In genomic region chr5:57845025-57845424, GRCh38 we compare ENCODE assay signal across 20 cellular contexts.
DNase-seq lines count a peak whose midpoint lies in the region; ATAC-seq and TF ChIP-seq lines count a peak whose summit lies in the region.
"Had no signal": no experiment of that assay in that cellular context is flagged by ENCODE, and none has a peak within 500 bp of the region (broad histone marks: within the 10 kb centered on the region; RNA-seq: fewer than 3 reads in every experiment).

No MANE protein-coding gene starts in this region.

- H3K36me3 Mint-ChIP-seq in endothelial cell (ENCODE audit: low read depth, unreplicated experiment) = no peaks in the 10 kb centered on the region
- H3K36me3 Mint-ChIP-seq: CD4-positive, CD25-positive, alpha-beta regulatory T cell had no signal

- H3K4me3 Mint-ChIP-seq in endothelial cell (ENCODE audit: unreplicated experiment) = no peak overlapping the region
- H3K4me3 Mint-ChIP-seq: CD4-positive, CD25-positive, alpha-beta regulatory T cell had no signal

- H3K27ac ChIP-seq in left ventricle myocardium inferior (replicated peaks) = peak overlapping the region; percentile 64
- no peak overlapping the region for H3K27ac ChIP-seq in lower lobe of right lung
- no peak overlapping the region for H3K27ac ChIP-seq in upper lobe of right lung
- H3K27ac ChIP-seq: GM23248, KMS-11, Peyer's patch, SK-N-MC had no signal

- no peaks in the 10 kb centered on the region for H3K36me3 ChIP-seq in left ventricle myocardium inferior
- H3K36me3 ChIP-seq in lower lobe of right lung = no peaks in the 10 kb centered on the region
- H3K36me3 ChIP-seq in upper lobe of right lung = no peaks in the 10 kb centered on the region
- H3K36me3 ChIP-seq: BE2C, Peyer's patch had no signal

- no peak for TF ChIP-seq CTCF in left ventricle myocardium inferior (IDR thresholded peaks at IDR 0.05; ENCODE audit: borderline replicate concordance)
- no peak for TF ChIP-seq CTCF in endothelial cell (IDR thresholded peaks at IDR 0.05; ENCODE audit: unreplicated experiment)
- TF ChIP-seq CTCF in lower lobe of right lung (IDR thresholded peaks at IDR 0.05) = no peak
- TF ChIP-seq CTCF in upper lobe of right lung (IDR thresholded peaks at IDR 0.05) = no peak

- H3K4me1 ChIP-seq in left ventricle myocardium inferior = peaks cover 41% of the 10 kb centered on the region
- peaks cover 8% of the 10 kb centered on the region for H3K4me1 ChIP-seq in lower lobe of right lung
- H3K4me1 ChIP-seq in upper lobe of right lung = peaks cover 9% of the 10 kb centered on the region
- H3K4me1 ChIP-seq: BE2C, Peyer's patch had no signal

- peaks cover 2% of the 10 kb centered on the region for H3K27me3 Mint-ChIP-seq in endothelial cell (ENCODE audit: unreplicated experiment)

- no peak for ATAC-seq in Right ventricle myocardium superior (ENCODE audit: poor library complexity)
- ATAC-seq in lower lobe of right lung = peak; percentile 47 to 53
- peak; percentile 41 for ATAC-seq in upper lobe of right lung
- no peak for ATAC-seq in GM21360 (IDR thresholded peaks at IDR 0.05; ENCODE audit: unreplicated experiment)
- ATAC-seq: HepG2 had no signal

- peaks cover 34% of the 10 kb centered on the region for H3K4me1 Mint-ChIP-seq in endothelial cell (ENCODE audit: unreplicated experiment)
- H3K4me1 Mint-ChIP-seq: CD4-positive, CD25-positive, alpha-beta regulatory T cell had no signal

- H3K4me3 ChIP-seq in left ventricle myocardium inferior = no peak overlapping the region
- H3K4me3 ChIP-seq in lower lobe of right lung = no peak overlapping the region
- no peak overlapping the region for H3K4me3 ChIP-seq in upper lobe of right lung
- H3K4me3 ChIP-seq: GM23248, Peyer's patch, SK-N-MC had no signal

- DNase-seq in left ventricle myocardium inferior (no peak), Right ventricle myocardium superior (no peak), endothelial cell (ENCODE audit: low spot score) (no peak), lower lobe of right lung (no peak), upper lobe of right lung (no peak), glomerular visceral epithelial cell (ENCODE audit: extremely low spot score) (no peak), D341Med (ENCODE audit: low spot score) (no peak)
- DNase-seq: BE2C; CD4-positive, CD25-positive, alpha-beta regulatory T cell; EL; GM23248; NCI-H1417; NCI-H187 treated with DMSO at 0.1 percent for 48 hours; NCI-H226; NCI-H524 treated with DMSO at 0.1 percent for 48 hours; Peyer's patch had no signal

- intact Hi-C loops in left ventricle myocardium inferior (cut with micrococcal nuclease) (no loop called here), Right ventricle myocardium superior (cut with DNase I) (no loop called here), lower lobe of right lung (cut with DNase I) (no loop called here), upper lobe of right lung (cut with DNase I) (no loop called here)

- H3K9me3 ChIP-seq in left ventricle myocardium inferior (replicated peaks) = no peaks in the 10 kb centered on the region
- no peaks in the 10 kb centered on the region for H3K9me3 ChIP-seq in lower lobe of right lung
- H3K9me3 ChIP-seq in upper lobe of right lung = no peaks in the 10 kb centered on the region
- H3K9me3 ChIP-seq: BE2C, Peyer's patch had no signal

- no peaks in the 10 kb centered on the region for H3K9me3 Mint-ChIP-seq in endothelial cell (ENCODE audit: unreplicated experiment)

- no peaks in the 10 kb centered on the region for H3K27me3 ChIP-seq in left ventricle myocardium inferior (ENCODE audit: low read depth)
- H3K27me3 ChIP-seq in lower lobe of right lung (ENCODE audit: low read depth) = no peaks in the 10 kb centered on the region
- H3K27me3 ChIP-seq in upper lobe of right lung = no peaks in the 10 kb centered on the region
- H3K27me3 ChIP-seq: BE2C, Peyer's patch had no signal

- H3K27ac Mint-ChIP-seq in endothelial cell (ENCODE audit: unreplicated experiment) = peak overlapping the region; percentile 85

Comparison
In these comparisons a context has a peak if more than half of its experiments do, and no peak if none do; other contexts are left out.
1. ATAC-seq: peak in lower lobe of right lung (2 of 2) and upper lobe of right lung (single experiment); none in Right ventricle myocardium superior (single experiment) and GM21360 (single experiment).